Comparison of ENCODE assay signal across 8 cellular contexts in the genomic region with DNA sequence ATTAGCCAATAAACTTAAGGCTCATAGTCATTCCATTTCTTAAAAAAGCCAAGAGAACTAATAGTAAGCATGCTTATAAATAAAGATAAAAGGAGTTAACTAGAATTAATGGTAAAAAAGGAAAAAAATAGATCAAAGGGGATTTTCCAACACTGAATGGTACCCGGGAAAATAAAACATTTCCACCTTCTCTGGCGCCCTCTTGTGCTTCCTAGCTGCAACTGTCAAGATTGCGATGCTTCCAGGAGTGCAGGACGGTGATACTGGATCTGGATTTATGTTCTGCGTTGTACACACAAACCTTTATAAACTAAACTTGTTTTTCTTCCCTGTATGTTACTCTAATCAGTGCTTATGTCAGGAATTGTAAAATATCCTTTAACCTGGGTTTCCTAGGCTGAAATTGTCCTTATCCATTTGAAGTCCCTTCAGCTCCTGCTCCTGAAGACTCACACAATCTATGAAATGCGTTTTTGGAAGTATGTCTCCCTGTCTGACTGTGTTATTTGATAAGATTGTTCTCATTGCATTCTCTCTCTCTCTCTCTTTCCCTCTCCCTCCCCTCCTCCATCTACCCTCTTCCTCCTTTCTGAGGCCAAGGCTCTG. TPM values are rescaled to one million over a fixed set of nuclear protein-coding genes. Genes with fewer than 3 reads are reported as not detected.
DNase-seq lines count a peak whose midpoint lies in the region; ATAC-seq, FAIRE-seq and TF ChIP-seq lines count a peak whose summit lies in the region.

No MANE protein-coding gene starts in this region.

- no peak overlapping the region for H3K4me2 ChIP-seq in SU-DHL-6 (ENCODE audit: low read depth, low read length, poor library complexity, severe bottlenecking)

- DNase-seq in BE2C (peak; percentile 37), LHCN-M2 (ENCODE audit: low read depth) (peak; percentile 37), fibroblast of the aortic adventitia (ENCODE audit: low read depth) (peak; percentile 65), pancreas (peak in 1 of 6 donors; percentile 32)

- no peak overlapping the region for H3K27ac ChIP-seq in SU-DHL-6 (ENCODE audit: low read depth, low read length)
- no peak overlapping the region for H3K27ac ChIP-seq in pancreas

- no peaks in the 10 kb centered on the region for H3K9me2 ChIP-seq in SU-DHL-6 (replicated peaks; ENCODE audit: insufficient read depth, low read length)

- intact Hi-C loops in pancreas (cut with DNase I), result loop anchor here in 1 of 3 donors (10.0 kb wide), 1 partner anchor 229 kb away; no protein-coding TSS in a partner anchor

- no peaks in the 10 kb centered on the region for H3K79me2 ChIP-seq in SU-DHL-6 (ENCODE audit: insufficient read depth, low read length)

- H3K4me1 ChIP-seq in BE2C (no peaks in the 10 kb centered on the region), pancreas (no peaks in the 10 kb centered on the region)

- no peak overlapping the region for H3K4me3 ChIP-seq in BE2C (ENCODE audit: low read depth, low read length)
- no peak overlapping the region for H3K4me3 ChIP-seq in SU-DHL-6 (ENCODE audit: insufficient read depth, low read length, poor library complexity, severe bottlenecking)
- H3K4me3 ChIP-seq in fibroblast of the aortic adventitia (ENCODE audit: low read depth, low read length), result no peak overlapping the region
- no peak overlapping the region for H3K4me3 ChIP-seq in pancreas

- 7 to 11% methylated on average over 6 of the region's 6 CpGs for WGBS in pancreas, 2 donors

- TF ChIP-seq CTCF in BE2C (IDR thresholded peaks at IDR 0.05; ENCODE audit: low read depth, low read length) (peak; percentile 77), GM12874 (IDR thresholded peaks at IDR 0.05; ENCODE audit: insufficient read depth, low read depth, low read length) (peak; percentile 65), SU-DHL-6 (IDR thresholded peaks at IDR 0.05; ENCODE audit: insufficient read depth, low read length, poor library complexity, severe bottlenecking) (peak; percentile 85), fibroblast of the aortic adventitia (IDR thresholded peaks at IDR 0.05; ENCODE audit: insufficient read depth, low read length) (peak; percentile 93), pancreas (IDR thresholded peaks at IDR 0.05) (peak; percentile 40 to 83 (median 68))

- H3K9ac ChIP-seq in SU-DHL-6 (ENCODE audit: low read length), result no peak overlapping the region

- no peak for FAIRE-seq in pancreas (lab: Jason Lieb, UNC)

- H3K9me3 ChIP-seq in BE2C, result no peaks in the 10 kb centered on the region
- H3K9me3 ChIP-seq in SU-DHL-6 (ENCODE audit: insufficient read depth, low read length), result no peaks in the 10 kb centered on the region
- H3K9me3 ChIP-seq in pancreas, result no peaks in the 10 kb centered on the region

- H3K27me3 ChIP-seq in BE2C (no peaks in the 10 kb centered on the region), SU-DHL-6 (ENCODE audit: low read length) (no peaks in the 10 kb centered on the region), pancreas (no peaks in the 10 kb centered on the region)

- H2AFZ ChIP-seq in SU-DHL-6 (ENCODE audit: low read depth, low read length, severe bottlenecking), result no peak overlapping the region

- H3F3A ChIP-seq in SU-DHL-6 (ENCODE audit: insufficient read depth), result no peaks in the 10 kb centered on the region

- ATAC-seq in pancreas (peak; percentile 53 to 88 (median 86)), esophagus mucosa (no peak), GM19467 (IDR thresholded peaks at IDR 0.05; ENCODE audit: unreplicated experiment) (no peak)

- H3K36me3 ChIP-seq in BE2C, result no peaks in the 10 kb centered on the region
- H3K36me3 ChIP-seq in SU-DHL-6 (ENCODE audit: low read length), result no peaks in the 10 kb centered on the region
- H3K36me3 ChIP-seq in pancreas, result no peaks in the 10 kb centered on the region

- no peaks in the 10 kb centered on the region for H4K20me1 ChIP-seq in SU-DHL-6 (ENCODE audit: low read depth, low read length)

RNA-seq across cellular contexts. Expression of gene HTATIP2, which starts 9.6 kb away (rescaled TPM):
- polyA plus RNA-seq in BE2C (2012; ENCODE audit: insufficient read depth, insufficient read length, low read depth), result 14.5 TPM
- total RNA-seq in LHCN-M2 (2014; rRNA removed) (44.1 and 46.7 TPM in 2 replicates), fibroblast of the aortic adventitia (ENCODE audit: low replicate concordance) (27.9 and 82.5 TPM in 2 replicates), pancreas (10 to 100 TPM in 5 of 6 donors, 1 to 10 TPM in 1; 9.6 to 29.1 (median 12.1) TPM), esophagus mucosa (39.5 TPM)
- 44.0 TPM for polyA plus RNA-seq in LHCN-M2 (2012)
- polyA plus RNA-seq in pancreas, result 10 to 100 TPM; 11.3 to 19.2 TPM

RNA-seq across cellular contexts. Expression of gene PRMT3, which starts 33.6 kb away (rescaled TPM):
- 36.6 TPM for polyA plus RNA-seq in BE2C (2012; ENCODE audit: insufficient read depth, insufficient read length, low read depth)
- total RNA-seq in LHCN-M2 (2014; rRNA removed) (23.5 and 23.8 TPM in 2 replicates), fibroblast of the aortic adventitia (ENCODE audit: low replicate concordance) (17.3 and 19.3 TPM in 2 replicates), pancreas (10 to 100 TPM in 1 of 6 donors, 1 to 10 TPM in 5; 5.1 to 10.3 (median 6.3) TPM), esophagus mucosa (16.7 TPM)
- polyA plus RNA-seq in LHCN-M2 (2012), result 4.3 TPM
- polyA plus RNA-seq in pancreas, result 1 to 10 TPM; 4.9 to 5.4 TPM

Comparison
In these comparisons a context has a peak if more than half of its experiments do, and no peak if none do; other contexts are left out.
1. ATAC-seq: peak in pancreas (4 of 4); none in esophagus mucosa (single experiment) and GM19467 (single experiment).
2. Peak in every context shown above with its lines, with median percentiles within 50 percentile points of each other: CTCF ChIP-seq.